Comparison of ENCODE assay signal across 23 cellular contexts in the genomic region with DNA sequence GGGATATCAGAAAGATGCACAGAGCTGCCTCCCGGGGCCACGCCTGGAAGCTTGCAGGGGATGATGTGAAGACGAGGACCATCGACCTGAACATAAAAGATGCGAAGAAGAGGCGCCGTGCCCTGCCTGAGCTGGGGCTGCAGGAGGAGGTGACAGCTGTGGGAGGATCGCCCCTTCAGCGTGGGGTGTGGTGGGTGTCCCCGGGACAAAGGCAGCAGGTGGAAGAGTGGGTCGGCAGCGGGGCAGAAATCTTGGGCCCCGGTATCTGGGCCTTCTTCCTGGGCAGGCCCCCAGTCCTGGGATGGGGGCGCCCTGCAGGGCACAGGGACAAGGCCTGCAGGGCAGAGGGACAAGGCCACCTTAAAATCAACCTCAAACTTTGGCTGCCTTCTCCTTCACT.
"Had no signal": no experiment of that assay in that cellular context is flagged by ENCODE, and none has a peak within 500 bp of the region (broad histone marks: within the 10 kb centered on the region; RNA-seq: fewer than 3 reads in every experiment).

No MANE protein-coding gene starts in this region.

- H3K4me1 Mint-ChIP-seq: immature natural killer cell; natural killer cell; stimulated activated effector memory CD8-positive, alpha-beta T cell treated with anti-CD3 and anti-CD28 coated beads, Interleukin-12 subunit alpha, Interleukin-12 subunit beta, amount 100 ng/mL, for 72 hours had no signal

- H3K9me3 Mint-ChIP-seq: immature natural killer cell; natural killer cell; stimulated activated effector memory CD8-positive, alpha-beta T cell treated with anti-CD3 and anti-CD28 coated beads, Interleukin-12 subunit alpha, Interleukin-12 subunit beta, amount 100 ng/mL, for 72 hours had no signal

- H3K27ac Mint-ChIP-seq: natural killer cell; stimulated activated effector memory CD8-positive, alpha-beta T cell treated with anti-CD3 and anti-CD28 coated beads, Interleukin-12 subunit alpha, Interleukin-12 subunit beta, amount 100 ng/mL, for 72 hours had no signal

- ATAC-seq: foreskin keratinocyte; left colon; natural killer cell; psoas muscle; stimulated activated effector memory CD8-positive, alpha-beta T cell treated with anti-CD3 and anti-CD28 coated beads, Interleukin-12 subunit alpha, Interleukin-12 subunit beta, amount 100 ng/mL, for 72 hours; upper lobe of right lung had no signal

- H3K4me3 Mint-ChIP-seq: immature natural killer cell; natural killer cell; neural crest cell; stimulated activated effector memory CD8-positive, alpha-beta T cell treated with anti-CD3 and anti-CD28 coated beads, Interleukin-12 subunit alpha, Interleukin-12 subunit beta, amount 100 ng/mL, for 72 hours had no signal

- H3K36me3 Mint-ChIP-seq: immature natural killer cell; natural killer cell; stimulated activated effector memory CD8-positive, alpha-beta T cell treated with anti-CD3 and anti-CD28 coated beads, Interleukin-12 subunit alpha, Interleukin-12 subunit beta, amount 100 ng/mL, for 72 hours had no signal

- DNase-seq: colonic mucosa; dermis blood vessel endothelial cell; effector memory CD4-positive, alpha-beta T cell; foreskin keratinocyte; heart right ventricle; hippocampal formation; immature natural killer cell; islet precursor cell; kidney glomerular epithelial cell; left colon; left ventricle myocardium inferior; mammary epithelial cell; natural killer cell; psoas muscle; stimulated activated CD4-positive, alpha-beta T cell treated with anti-CD3 and anti-CD28 coated beads, Interleukin-2, amount 100 ng/mL, for 24 hours; stimulated activated CD4-positive, alpha-beta T cell treated with anti-CD3 and anti-CD28 coated beads, Interleukin-4, amount 100 ng/mL, for 24 hours; stimulated activated naive CD4-positive, alpha-beta T cell treated with Interleukin-2 at 50 U/mL for 16 hours; stomach; testis; upper lobe of right lung; uterus had no signal
